33 cellular contexts compared by ENCODE assay signal in genomic region chr5:132052520-132052919, GRCh38. TPM values are rescaled to one million over a fixed set of nuclear protein-coding genes. Genes with fewer than 3 reads are reported as not detected.
DNase-seq lines count a peak whose midpoint lies in the region; ATAC-seq and TF ChIP-seq lines count a peak whose summit lies in the region.
"Had no signal": no experiment of that assay in that cellular context is flagged by ENCODE, and none has a peak within 500 bp of the region (broad histone marks: within the 10 kb centered on the region; RNA-seq: fewer than 3 reads in every experiment).

No MANE protein-coding gene starts in this region.

- H3K4me1 ChIP-seq in heart left ventricle = no peaks in the 10 kb centered on the region
- no peaks in the 10 kb centered on the region for H3K4me1 ChIP-seq in heart right ventricle
- H3K4me1 ChIP-seq in neuronal stem cell (ENCODE audit: control insufficient read depth in 2 of 2, insufficient read depth in 1 of 2, low read depth in 1 of 2, low read length in 2 of 2) = no peaks in the 10 kb centered on the region
- H3K4me1 ChIP-seq in aorta (ENCODE audit: control insufficient read depth in 1 of 2, insufficient read depth in 2 of 2, low read length in 2 of 2) = no peaks in the 10 kb centered on the region
- H3K4me1 ChIP-seq: gastrocnemius medialis, HAP-1, sigmoid colon had no signal

- H2BK12ac ChIP-seq in neuronal stem cell (ENCODE audit: low read length) = no peak overlapping the region

- H2BK15ac ChIP-seq in neuronal stem cell (ENCODE audit: low read length) = no peak overlapping the region

- H3K27me3 ChIP-seq in heart left ventricle (no peaks in the 10 kb centered on the region), heart right ventricle (peaks cover 0 to 3% (median 0%) of the 10 kb centered on the region in 7 donors), neuronal stem cell (ENCODE audit: control insufficient read depth in 3 of 3, insufficient read depth in 3 of 3, low read depth in 1 of 3, low read length in 3 of 3) (no peaks in the 10 kb centered on the region), aorta (ENCODE audit: control insufficient read depth in 1 of 2, insufficient read depth in 2 of 2, low read length in 1 of 2) (no peaks in the 10 kb centered on the region)
- H3K27me3 ChIP-seq: sigmoid colon had no signal

- DNase-seq in heart left ventricle = peak in 3 of 5 donors; percentile 7 to 33 (median 10)
- DNase-seq in heart right ventricle = no peak
- DNase-seq in coronary artery (ENCODE audit: low spot score) = peak; percentile 57
- DNase-seq in neuronal stem cell (ENCODE audit: low spot score) = no peak
- peak; percentile 22 to 71 for DNase-seq in aorta
- no peak for DNase-seq in SKM-1 (lab: John Stamatoyannopoulos, UW; ENCODE audit: unreplicated experiment)
- DNase-seq in ACHN = no peak
- DNase-seq in natural killer cell treated with Interleukin-12 subunit alpha and Interleukin-12 subunit beta and Interleukin-15 and Interleukin-18, amount 100 ng/mL, for 72 hours (ENCODE audit: low spot score) = no peak
- DNase-seq: activated CD4-positive, alpha-beta T cell treated with anti-CD3 and anti-CD28 coated beads, Interleukin-2, amount 50 U/mL, for 48 hours; activated CD4-positive, CD25-positive, alpha-beta regulatory T cell; activated naive CD8-positive, alpha-beta T cell treated with anti-CD3 and anti-CD28 coated beads, Interleukin-2, amount 10 ng/mL, durations not matched to agents 7 days and 5 days; DMS79; gastrocnemius medialis; GF-D8; hypothalamus; midbrain; NCI-H1105 treated with DMSO at 0.1 percent for 48 hours; NCI-H2029; NCI-H226; NCI-H748 treated with DMSO at 0.1 percent for 48 hours; sigmoid colon; stimulated activated naive CD4-positive, alpha-beta T cell had no signal

- H3K9ac ChIP-seq in neuronal stem cell (ENCODE audit: low read depth, low read length, poor library complexity) = no peak overlapping the region

- no peaks in the 10 kb centered on the region for H3K36me3 Mint-ChIP-seq in natural killer cell treated with Interleukin-12 subunit alpha and Interleukin-12 subunit beta and Interleukin-15 and Interleukin-18, amount 100 ng/mL, for 72 hours
- H3K36me3 Mint-ChIP-seq: activated naive CD8-positive, alpha-beta T cell treated with anti-CD3 and anti-CD28 coated beads, Interleukin-2, amount 10 ng/mL, durations not matched to agents 7 days and 5 days had no signal

- no peak overlapping the region for H2AK5ac ChIP-seq in neuronal stem cell (ENCODE audit: low read depth, low read length)

- no peak overlapping the region for H3K4me2 ChIP-seq in neuronal stem cell (ENCODE audit: insufficient read depth, low read length, poor library complexity, severe bottlenecking)

- H3K27me3 Mint-ChIP-seq in natural killer cell treated with Interleukin-12 subunit alpha and Interleukin-12 subunit beta and Interleukin-15 and Interleukin-18, amount 100 ng/mL, for 72 hours = no peaks in the 10 kb centered on the region

- no peak overlapping the region for H3K4ac ChIP-seq in neuronal stem cell (ENCODE audit: low read length)

- ATAC-seq in heart left ventricle (no peak), heart right ventricle (no peak), aorta (ENCODE audit: low FRiP score) (no peak)
- ATAC-seq in natural killer cell treated with Interleukin-12 subunit alpha and Interleukin-12 subunit beta and Interleukin-15 and Interleukin-18, amount 100 ng/mL, for 72 hours = no peak
- ATAC-seq: gastrocnemius medialis had no signal

- H3K9me3 Mint-ChIP-seq in natural killer cell treated with Interleukin-12 subunit alpha and Interleukin-12 subunit beta and Interleukin-15 and Interleukin-18, amount 100 ng/mL, for 72 hours = no peaks in the 10 kb centered on the region
- H3K9me3 Mint-ChIP-seq: activated naive CD8-positive, alpha-beta T cell treated with anti-CD3 and anti-CD28 coated beads, Interleukin-2, amount 10 ng/mL, durations not matched to agents 7 days and 5 days; central memory CD8-positive, alpha-beta T cell; nephron had no signal

- no peak overlapping the region for H2AFZ ChIP-seq in neuronal stem cell (ENCODE audit: low read length)

- no peak for TF ChIP-seq POLR2A in heart left ventricle (IDR thresholded peaks at IDR 0.05)

- H3K4me3 Mint-ChIP-seq in natural killer cell treated with Interleukin-12 subunit alpha and Interleukin-12 subunit beta and Interleukin-15 and Interleukin-18, amount 100 ng/mL, for 72 hours = no peak overlapping the region
- H3K4me3 Mint-ChIP-seq: activated naive CD8-positive, alpha-beta T cell treated with anti-CD3 and anti-CD28 coated beads, Interleukin-2, amount 10 ng/mL, durations not matched to agents 7 days and 5 days; central memory CD8-positive, alpha-beta T cell; nephron had no signal

- H3K4me1 Mint-ChIP-seq in natural killer cell treated with Interleukin-12 subunit alpha and Interleukin-12 subunit beta and Interleukin-15 and Interleukin-18, amount 100 ng/mL, for 72 hours (ENCODE audit: low read depth in 2 of 2) = peaks cover 21 to 34% of the 10 kb centered on the region in 2 donors
- H3K4me1 Mint-ChIP-seq: nephron had no signal

- H4K91ac ChIP-seq in neuronal stem cell (ENCODE audit: low read depth, low read length, poor library complexity) = no peak overlapping the region

- H2BK120ac ChIP-seq in neuronal stem cell (ENCODE audit: low read depth, low read length) = peak overlapping the region; percentile 38

- in situ Hi-C loops in ACHN (cut with HindIII; ENCODE audit: low pct_ligation_motif_present, low pct_unique_long_range_greater_than_20kb, low sequenced_read_pairs) = no loop called here

- TF ChIP-seq CTCF in heart left ventricle (IDR thresholded peaks at IDR 0.05) (no peak), heart right ventricle (IDR thresholded peaks at IDR 0.05) (no peak), coronary artery (IDR thresholded peaks at IDR 0.05) (no peak)

- H3K14ac ChIP-seq in neuronal stem cell (ENCODE audit: low read length) = no peak overlapping the region

- H4K8ac ChIP-seq in neuronal stem cell (ENCODE audit: low read depth, low read length) = no peak overlapping the region

- H2BK5ac ChIP-seq in neuronal stem cell (ENCODE audit: low read length) = no peak overlapping the region

- H3K27ac Mint-ChIP-seq in natural killer cell treated with Interleukin-12 subunit alpha and Interleukin-12 subunit beta and Interleukin-15 and Interleukin-18, amount 100 ng/mL, for 72 hours = no peak overlapping the region
- H3K27ac Mint-ChIP-seq: activated naive CD8-positive, alpha-beta T cell treated with anti-CD3 and anti-CD28 coated beads, Interleukin-2, amount 10 ng/mL, durations not matched to agents 7 days and 5 days; nephron had no signal

- no peak overlapping the region for H3K4me3 ChIP-seq in heart left ventricle
- H3K4me3 ChIP-seq in heart right ventricle = no peak overlapping the region
- H3K4me3 ChIP-seq in coronary artery = no peak overlapping the region
- no peak overlapping the region for H3K4me3 ChIP-seq in neuronal stem cell (ENCODE audit: low read length in 2 of 2)
- no peak overlapping the region for H3K4me3 ChIP-seq in aorta (ENCODE audit: low read length in 2 of 2)
- H3K4me3 ChIP-seq: gastrocnemius medialis, HAP-1, sigmoid colon had no signal

- intact Hi-C loops in heart left ventricle (cut with DNase I) = no loop called here
- intact Hi-C loops in heart right ventricle (cut with DNase I) = no loop called here
- intact Hi-C loops in aorta (cut with DNase I) = no loop called here

- H3K18ac ChIP-seq in neuronal stem cell (ENCODE audit: low read length) = peak overlapping the region; percentile 70

- no peaks in the 10 kb centered on the region for H3K36me3 ChIP-seq in heart left ventricle
- no peaks in the 10 kb centered on the region for H3K36me3 ChIP-seq in heart right ventricle
- H3K36me3 ChIP-seq in neuronal stem cell (replicated peaks in 1 of 2; ENCODE audit: control insufficient read depth in 2 of 2, insufficient read depth in 2 of 2, low read length in 2 of 2) = no peaks in the 10 kb centered on the region
- no peaks in the 10 kb centered on the region for H3K36me3 ChIP-seq in aorta (ENCODE audit: control insufficient read depth in 1 of 2, insufficient read depth in 2 of 2, low read length in 1 of 2)
- H3K36me3 ChIP-seq: gastrocnemius medialis, HAP-1, sigmoid colon had no signal

- no peak overlapping the region for H3K27ac ChIP-seq in heart left ventricle
- no peak overlapping the region for H3K27ac ChIP-seq in heart right ventricle
- no peak overlapping the region for H3K27ac ChIP-seq in coronary artery
- no peak overlapping the region for H3K27ac ChIP-seq in neuronal stem cell (replicated peaks; ENCODE audit: low read length)
- no peak overlapping the region for H3K27ac ChIP-seq in aorta (ENCODE audit: low read depth in 1 of 2, low read length in 2 of 2)
- H3K27ac ChIP-seq: gastrocnemius medialis, sigmoid colon had no signal

- no peak overlapping the region for H3K23ac ChIP-seq in neuronal stem cell (ENCODE audit: low read depth, low read length, poor library complexity)

- no peaks in the 10 kb centered on the region for H3K79me1 ChIP-seq in neuronal stem cell (ENCODE audit: low read depth, low read length)

- H3K9me3 ChIP-seq in heart left ventricle (no peaks in the 10 kb centered on the region), heart right ventricle (no peaks in the 10 kb centered on the region), neuronal stem cell (replicated peaks in 1 of 2; ENCODE audit: control insufficient read depth in 2 of 2, insufficient read depth in 1 of 2, low read depth in 1 of 2, low read length in 2 of 2) (no peaks in the 10 kb centered on the region), aorta (ENCODE audit: control insufficient read depth, low read length) (no peaks in the 10 kb centered on the region)
- H3K9me3 ChIP-seq: gastrocnemius medialis, HAP-1, sigmoid colon had no signal

- 69 to 81% (median 75%) methylated on average over 10 of the region's 10 CpGs for WGBS in heart left ventricle, 4 donors
- 74 to 76% methylated on average over 8 to 10 of the region's 10 CpGs for WGBS in heart right ventricle, 2 donors
- WGBS in neuronal stem cell (ENCODE audit: extremely low coverage in 2 of 2, insufficient read length in 2 of 2, insufficient replicate concordance in 1 of 2), 2 donors = no CpG with 5 or more reads among the region's 10 CpGs
- 75 to 77% methylated on average over 10 of the region's 10 CpGs for WGBS in aorta, 2 donors

RNA-seq across cellular contexts. Expression of gene IL3, which starts 7.9 kb away (rescaled TPM):
- total RNA-seq in heart left ventricle (not detected), heart right ventricle (not detected), aorta (not detected)
- polyA plus RNA-seq in heart left ventricle (not detected), heart right ventricle (not detected), aorta (not detected)
- polyA plus RNA-seq in neuronal stem cell (2013, experiment 1 of 2) = not detected
- polyA plus RNA-seq in neuronal stem cell (2013, experiment 2 of 2) = not detected
- under 1 TPM in 1 of 2 donors, not detected in 1; 0.36 TPM for total RNA-seq in natural killer cell treated with Interleukin-12 subunit alpha and Interleukin-12 subunit beta and Interleukin-15 and Interleukin-18, amount 100 ng/mL, for 72 hours
- total RNA-seq: A673; activated naive CD8-positive, alpha-beta T cell treated with anti-CD3 and anti-CD28 coated beads, Interleukin-2, amount 10 ng/mL, durations not matched to agents 7 days and 5 days; astrocyte; dermis microvascular lymphatic vessel endothelial cell; gastrocnemius medialis; HT1080; liver; M059J; sigmoid colon; SK-MEL-5 had no signal
- polyA plus RNA-seq: BJ, liver, sigmoid colon had no signal

RNA-seq across cellular contexts. Expression of gene CSF2, which starts 21.1 kb away (rescaled TPM):
- total RNA-seq in heart left ventricle (under 1 TPM in 1 of 9 donors, not detected in 8; 0.67 TPM), heart right ventricle (not detected), aorta (under 1 TPM in 1 of 2 donors, not detected in 1; 0.51 TPM)
- polyA plus RNA-seq in heart left ventricle (not detected), heart right ventricle (not detected), aorta (not detected)
- not detected for polyA plus RNA-seq in neuronal stem cell (2013, experiment 1 of 2)
- polyA plus RNA-seq in neuronal stem cell (2013, experiment 2 of 2) = not detected
- 100 to 1,000 TPM in 1 of 2 donors, 10 to 100 TPM in 1; 41.4 to 125 TPM for total RNA-seq in natural killer cell treated with Interleukin-12 subunit alpha and Interleukin-12 subunit beta and Interleukin-15 and Interleukin-18, amount 100 ng/mL, for 72 hours
- total RNA-seq: A673, astrocyte, gastrocnemius medialis, HT1080, liver, sigmoid colon, SK-MEL-5 had no signal
- polyA plus RNA-seq: BJ, liver had no signal

RNA-seq across cellular contexts. Expression of gene ACSL6, which starts 41.1 kb away (rescaled TPM):
- 1 to 10 TPM in 5 of 9 donors, under 1 TPM in 4; 0.53 to 3.8 (median 2.1) TPM for total RNA-seq in heart left ventricle
- 1 to 10 TPM in 1 of 2 donors, under 1 TPM in 1; 0.33 to 3.2 TPM for polyA plus RNA-seq in heart left ventricle
- 1 to 10 TPM; 2.1 to 4.5 (median 3.0) TPM for total RNA-seq in heart right ventricle
- 1 to 10 TPM in 1 of 2 donors, under 1 TPM in 1; 0.26 to 7.0 TPM for polyA plus RNA-seq in heart right ventricle
- polyA plus RNA-seq in neuronal stem cell (2013, experiment 1 of 2) = 0.04 TPM
- 0.07 TPM for polyA plus RNA-seq in neuronal stem cell (2013, experiment 2 of 2)
- 1 to 10 TPM in 1 of 2 donors, under 1 TPM in 1; 0.42 to 2.3 TPM for total RNA-seq in aorta
- polyA plus RNA-seq in aorta = under 1 TPM; 0.03 to 0.13 TPM
- total RNA-seq in natural killer cell treated with Interleukin-12 subunit alpha and Interleukin-12 subunit beta and Interleukin-15 and Interleukin-18, amount 100 ng/mL, for 72 hours = 1 to 10 TPM in 1 of 2 donors, under 1 TPM in 1; 0.67 to 1.5 TPM
- total RNA-seq: A673, M059J had no signal
- polyA plus RNA-seq: BJ had no signal

Comparison
In these comparisons a context has a peak if more than half of its experiments do, and no peak if none do; other contexts are left out.
1. DNase-seq: peak in heart left ventricle (3 of 5), coronary artery (single experiment) and aorta (2 of 2); none in heart right ventricle (0 of 2), neuronal stem cell (single experiment), SKM-1 (single experiment), ACHN (single experiment) and natural killer cell treated with Interleukin-12 subunit alpha and Interleukin-12 subunit beta and Interleukin-15 and Interleukin-18, amount 100 ng/mL, for 72 hours (single experiment).
2. RNA of gene CSF2, which starts 21.1 kb away (total RNA-seq): 41.4 to 125 TPM in natural killer cell treated with Interleukin-12 subunit alpha and Interleukin-12 subunit beta and Interleukin-15 and Interleukin-18, amount 100 ng/mL, for 72 hours; 0.51 TPM in aorta, 0.67 TPM in heart left ventricle and not detected in heart right ventricle; every median in the first group is over 10 times any median in the second.